Comparison of ENCODE assay signal across 13 cellular contexts in the genomic region with DNA sequence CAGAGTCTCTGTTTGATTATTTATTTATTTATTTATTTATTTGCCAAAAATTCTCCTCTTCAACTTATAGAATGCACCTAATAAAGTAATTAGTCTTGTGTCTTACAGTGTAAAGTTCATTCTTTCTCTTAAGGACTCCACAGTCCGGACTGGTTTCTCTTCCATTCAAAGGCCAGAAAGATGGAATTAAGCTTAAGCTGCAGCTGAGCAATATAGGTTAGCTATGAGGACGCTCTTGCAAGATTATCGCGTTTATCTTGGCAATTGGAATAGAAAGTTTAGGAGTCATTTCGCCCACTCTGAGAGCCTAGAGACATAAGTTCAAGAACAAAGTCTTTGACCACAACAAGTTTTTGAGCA. TPM values are rescaled to one million over a fixed set of nuclear protein-coding genes. Genes with fewer than 3 reads are reported as not detected.
A peak's percentile ranks its signal among the peaks of the same experiment; 100 is the strongest.
DNase-seq lines count a peak whose midpoint lies in the region; ATAC-seq and TF ChIP-seq lines count a peak whose summit lies in the region.
"Had no signal": no experiment of that assay in that cellular context is flagged by ENCODE, and none has a peak within 500 bp of the region (broad histone marks: within the 10 kb centered on the region; RNA-seq: fewer than 3 reads in every experiment).

No MANE protein-coding gene starts in this region.

- H3K27ac ChIP-seq in GM23248: no peak overlapping the region
- H3K27ac ChIP-seq in IMR-90 (ENCODE audit: insufficient read depth, low read length): no peak overlapping the region

- no peak overlapping the region for H3K18ac ChIP-seq in IMR-90 (ENCODE audit: low read depth, low read length)

- POLR2A ChIA-PET in IMR-90 (lab: Charles Lee; ENCODE audit: unreplicated experiment): interaction anchor here (0.5 to 0.6 kb wide), 2 partner anchors 51 to 346 kb away, joined by 3 to 4 read pairs; no protein-coding TSS in a partner anchor
- POLR2A ChIA-PET in GM10248 (lab: Yijun Ruan, JAX): no interaction called here

- dilution Hi-C loops in IMR-90 (cut with HindIII; ENCODE audit: low sequenced_read_pairs, unreplicated experiment): no loop called here

- H3F3A ChIP-seq in GM23248 (ENCODE audit: insufficient read depth): no peaks in the 10 kb centered on the region

- CTCF ChIA-PET in IMR-90 (lab: Yijun Ruan, JAX): interaction anchor here (0.6 to 3.1 kb wide), 15 partner anchors 10 to 294 kb away, joined by 3 to 17 read pairs (median 4); partner anchors contain the start of genes ABHD10 and TAGLN3
- CTCF ChIA-PET in GM10248 (lab: Yijun Ruan, JAX): interaction anchor here (0.7 to 13.8 kb wide), 41 partner anchors 10 to 490 kb away, joined by 3 to 383 read pairs (median 5); partner anchors contain the start of genes ABHD10 and TAGLN3

- H3K4me2 ChIP-seq in GM23248 (ENCODE audit: unreplicated experiment): peak overlapping the region; percentile 56
- H3K4me2 ChIP-seq in IMR-90 (ENCODE audit: low read depth, low read length): no peak overlapping the region

- H2BK20ac ChIP-seq in IMR-90 (ENCODE audit: low read depth, low read length): no peak overlapping the region

- no peak for TF ChIP-seq POLR2A in IMR-90 (IDR thresholded peaks at IDR 0.05; ENCODE audit: low read depth, low read length)

- no peak overlapping the region for H2BK15ac ChIP-seq in IMR-90 (ENCODE audit: low read depth, low read length)

- TF ChIP-seq RAD21 in IMR-90 (IDR thresholded peaks at IDR 0.05; ENCODE audit: low read length): no peak

- H3K79me1 ChIP-seq in IMR-90 (ENCODE audit: low read depth in 1 of 2, low read length in 2 of 2): no peaks in the 10 kb centered on the region

- 55 to 57% methylated on average over 5 of the region's 5 CpGs for WGBS in GM23248 (ENCODE audit: low coverage in 1 of 2, low lambda C conversion rate in 2 of 2, missing lambda C conversion rate in 2 of 2), 2 experiments
- 71% methylated on average over 1 of the region's 5 CpGs; no CpG with 5 or more reads in 1 of the 2 experiments for WGBS in IMR-90 (ENCODE audit: extremely low coverage in 2 of 2, insufficient read length in 1 of 2), 2 experiments

- ATAC-seq in GM18867 (IDR thresholded peaks at IDR 0.05; ENCODE audit: unreplicated experiment): peak; percentile 20
- peak; percentile 35 for ATAC-seq in IMR-90 (ENCODE audit: low read depth)
- ATAC-seq in mucosa of descending colon: peak; percentile 24
- no peak for ATAC-seq in GM19023 (IDR thresholded peaks at IDR 0.05; ENCODE audit: unreplicated experiment)

- TF ChIP-seq CTCF in IMR-90 (conservative IDR thresholded peaks at IDR 0.05; ENCODE audit: low read depth, low read length) (no peak), mucosa of descending colon (IDR thresholded peaks at IDR 0.05) (no peak), GM10248 (IDR thresholded peaks at IDR 0.05; ENCODE audit: control extremely low read depth, extremely low read depth, low read depth, missing control alignments) (no peak)

- H2AFZ ChIP-seq in GM23248 (peak overlapping the region; percentile 90), IMR-90 (replicated peaks; ENCODE audit: low read length, poor library complexity) (no peak overlapping the region)

- no peak overlapping the region for H4K5ac ChIP-seq in IMR-90 (ENCODE audit: low read depth, low read length)

- H4K91ac ChIP-seq in IMR-90 (ENCODE audit: insufficient read depth, low read depth, low read length): no peak overlapping the region

- H2AK5ac ChIP-seq in IMR-90 (ENCODE audit: low read depth, low read length): no peak overlapping the region

- H3K9ac ChIP-seq in GM23248: no peak overlapping the region
- no peak overlapping the region for H3K9ac ChIP-seq in IMR-90 (ENCODE audit: low read depth, low read length)

- no peak overlapping the region for H2BK5ac ChIP-seq in IMR-90 (ENCODE audit: low read depth, low read length, poor library complexity, severe bottlenecking)

- no peaks in the 10 kb centered on the region for H3K27me3 ChIP-seq in GM23248 (replicated peaks; ENCODE audit: insufficient read depth)
- H3K27me3 ChIP-seq in IMR-90 (ENCODE audit: control insufficient read depth, insufficient read depth, low read length): no peaks in the 10 kb centered on the region
- H3K27me3 ChIP-seq: stomach had no signal

- H4K8ac ChIP-seq in IMR-90 (ENCODE audit: low read depth in 2 of 2, low read length in 2 of 2): no peak overlapping the region; a peak in 1 of 4 replicates

- H3K14ac ChIP-seq in IMR-90 (replicated peaks; ENCODE audit: low read depth, low read length): no peak overlapping the region

- H4K20me1 ChIP-seq in GM23248 (ENCODE audit: insufficient read depth) (no peaks in the 10 kb centered on the region), IMR-90 (ENCODE audit: insufficient read depth, low read length) (no peaks in the 10 kb centered on the region)

- no peak overlapping the region for H2BK120ac ChIP-seq in IMR-90 (ENCODE audit: low read depth, low read length)

- no peaks in the 10 kb centered on the region for H3K79me2 ChIP-seq in GM23248 (ENCODE audit: insufficient read depth)

- H3K4ac ChIP-seq in IMR-90 (ENCODE audit: low read depth, low read length): no peak overlapping the region

- peaks cover 3% of the 10 kb centered on the region; the same call in 1 of the 2 replicates for H3K4me1 ChIP-seq in GM23248 (ENCODE audit: insufficient read depth)
- peaks cover 7% of the 10 kb centered on the region for H3K4me1 ChIP-seq in IMR-90 (ENCODE audit: control insufficient read depth, insufficient read depth, low read length)
- peaks cover 2% of the 10 kb centered on the region for H3K4me1 ChIP-seq in mucosa of descending colon (ENCODE audit: low read depth)

- intact Hi-C loops in IMR-90 (cut with micrococcal nuclease): loop anchor here (1.0 kb wide), 2 partner anchors 24 to 296 kb away; no protein-coding TSS in a partner anchor
- intact Hi-C loops in mucosa of descending colon (cut with DNase I, micrococcal nuclease): no loop called here

- H3K36me3 ChIP-seq in GM23248 (ENCODE audit: low read depth) (no peaks in the 10 kb centered on the region), IMR-90 (ENCODE audit: control insufficient read depth, insufficient read depth, low read length) (no peaks in the 10 kb centered on the region), mucosa of descending colon (ENCODE audit: low read depth) (no peaks in the 10 kb centered on the region)
- H3K36me3 ChIP-seq: stomach had no signal

- in situ Hi-C loops in GM23248 (cut with MboI) (no loop called here), IMR-90 (cut with MboI; ENCODE audit: low sequenced_read_pairs) (no loop called here)

- H3K4me3 ChIP-seq in GM23248 (no peak overlapping the region), IMR-90 (ENCODE audit: insufficient read depth, low read depth, low read length) (no peak overlapping the region), mucosa of descending colon (no peak overlapping the region)
- H3K4me3 ChIP-seq: stomach had no signal

- DNase-seq in GM23248 (no peak), IMR-90 (no peak), mucosa of descending colon (no peak), NCI-H510A (lab: John Stamatoyannopoulos, UW) (no peak), NCI-H2171 treated with DMSO at 0.1 percent for 48 hours (lab: John Stamatoyannopoulos, UW) (no peak), GM10248 (ENCODE audit: extremely low spot score) (no peak)
- DNase-seq: DMS79, NCI-H526 treated with DMSO at 0.1 percent for 48 hours had no signal

- H3K9me3 ChIP-seq in GM23248 (ENCODE audit: low read depth) (no peaks in the 10 kb centered on the region), IMR-90 (ENCODE audit: control insufficient read depth, insufficient read depth, low read length) (no peaks in the 10 kb centered on the region), mucosa of descending colon (no peaks in the 10 kb centered on the region)
- H3K9me3 ChIP-seq: stomach had no signal

- H2AK9ac ChIP-seq in IMR-90 (replicated peaks; ENCODE audit: low read depth, low read length, poor library complexity): no peak overlapping the region

- no peak overlapping the region for H3K56ac ChIP-seq in IMR-90 (ENCODE audit: extremely low read depth, insufficient read depth, low read length)

- no peaks in the 10 kb centered on the region for H3K9me1 ChIP-seq in IMR-90 (ENCODE audit: insufficient read depth, low read length)

- no peak overlapping the region for H3K23ac ChIP-seq in IMR-90 (ENCODE audit: low read depth, low read length)

- no TSS peak for BruUV-seq in IMR-90 (replicated peaks; lab: Mats Ljungman, UMichigan)

- H3K9me2 ChIP-seq in GM23248 (ENCODE audit: insufficient read depth): no peaks in the 10 kb centered on the region

TF ChIP-seq in IMR-90, 13 proteins besides CTCF, POLR2A, EP300 and RAD21 (continues in another document):
- TF ChIP-seq SMC3 (IDR thresholded peaks at IDR 0.05; ENCODE audit: low read depth, low read length) (no peak), RFX5 (IDR thresholded peaks at IDR 0.05; ENCODE audit: low read depth, low read length) (no peak), MAZ (IDR thresholded peaks at IDR 0.05; ENCODE audit: borderline replicate concordance, low read depth, low read length) (no peak), CEBPB (IDR thresholded peaks at IDR 0.05; ENCODE audit: low read depth, low read length) (no peak), BHLHE40 (IDR thresholded peaks at IDR 0.05; ENCODE audit: low read depth, low read length) (no peak), FOS (IDR thresholded peaks at IDR 0.05; ENCODE audit: low read depth, low read length) (no peak)

RNA-seq across cellular contexts. Expression of gene TAGLN3, which starts 15.0 kb away (rescaled TPM):
- total RNA-seq in GM23248 (2014; rRNA removed; shearing (Covaris generic)): 1.3 TPM in 1 of 2 replicates, not detected in the other
- polyA plus RNA-seq in GM23248 (2016; fragmentation: Nextera tagmentation; extraction: Ambion mirVana) (0.48 and 0.61 TPM in 2 replicates), IMR-90 (2012; rRNA removed) (7.7 TPM in 2 replicates)
- total RNA-seq in IMR-90 (2012; rRNA removed) (3.2 and 3.6 TPM in 2 replicates), mucosa of descending colon (10 to 100 TPM in 1 of 3 donors, under 1 TPM in 2; 0.27 to 14.7 (median 0.49) TPM)
- 2.9 and 5.0 TPM in 2 replicates for polyA plus RNA-seq in IMR-90 (2012; cell fraction: cytosol; rRNA removed)
- 3.5 and 4.2 TPM in 2 replicates for polyA plus RNA-seq in IMR-90 (2012; cell fraction: nucleus; rRNA removed; ENCODE audit: low replicate concordance)

RNA-seq across cellular contexts. Expression of gene TMPRSS7, which starts 20.8 kb away (rescaled TPM):
- not detected in 2 replicates for total RNA-seq in GM23248 (2014; rRNA removed; shearing (Covaris generic))
- polyA plus RNA-seq in GM23248 (2016; fragmentation: Nextera tagmentation; extraction: Ambion mirVana): not detected in 2 replicates
- not detected in 2 replicates for total RNA-seq in IMR-90 (2012; rRNA removed)
- 0.07 TPM in 1 of 2 replicates, not detected in the other for polyA plus RNA-seq in IMR-90 (2012; rRNA removed)
- 0.02 TPM in 1 of 2 replicates, not detected in the other for polyA plus RNA-seq in IMR-90 (2012; cell fraction: cytosol; rRNA removed)
- polyA plus RNA-seq in IMR-90 (2012; cell fraction: nucleus; rRNA removed; ENCODE audit: low replicate concordance): 0.05 and 0.09 TPM in 2 replicates
- under 1 TPM in 1 of 3 donors, not detected in 2; 0.12 TPM for total RNA-seq in mucosa of descending colon
- total RNA-seq: M059J; T-helper 1 cell treated with Interleukin-12 subunit alpha and Interleukin-12 subunit beta and Interleukin-4 antibody, amounts not matched to agents 30 ng/mL and 1 ng/mL, for 36 hours had no signal

RNA-seq across cellular contexts. Expression of gene ABHD10, which starts 34.9 kb away (rescaled TPM):
- 20.9 and 26.4 TPM in 2 replicates for total RNA-seq in GM23248 (2014; rRNA removed; shearing (Covaris generic))
- polyA plus RNA-seq in GM23248 (2016; fragmentation: Nextera tagmentation; extraction: Ambion mirVana) (25.4 and 26.5 TPM in 2 replicates), IMR-90 (2012; rRNA removed) (17.7 and 24.7 TPM in 2 replicates)
- total RNA-seq in IMR-90 (2012; rRNA removed) (53.9 and 57.2 TPM in 2 replicates), mucosa of descending colon (10 to 100 TPM; 19.9 to 26.3 (median 22.4) TPM)
- polyA plus RNA-seq in IMR-90 (2012; cell fraction: cytosol; rRNA removed): 6.3 and 8.0 TPM in 2 replicates
- polyA plus RNA-seq in IMR-90 (2012; cell fraction: nucleus; rRNA removed; ENCODE audit: low replicate concordance): 6.5 and 16.2 TPM in 2 replicates
